In genomic region chr17:13134106-13134505, GRCh38 we compare ENCODE assay signal across 22 cellular contexts.
"Had no signal": no experiment of that assay in that cellular context is flagged by ENCODE, and none has a peak within 500 bp of the region (broad histone marks: within the 10 kb centered on the region; RNA-seq: fewer than 3 reads in every experiment).

No MANE protein-coding gene starts in this region.

- H3K27ac ChIP-seq: brain microvascular endothelial cell, cardiac muscle cell had no signal

- H3K27ac Mint-ChIP-seq: activated CD4-positive, alpha-beta memory T cell treated with anti-CD3 and anti-CD28 coated beads for 36 hours; activated CD4-positive, alpha-beta T cell treated with anti-CD3 and anti-CD28 coated beads, Interleukin-2, amount 10 ng/mL, durations not matched to agents 7 days and 5 days; activated naive CD4-positive, alpha-beta T cell treated with anti-CD3 and anti-CD28 coated beads for 36 hours; activated naive CD8-positive, alpha-beta T cell; T-helper 1 cell treated with Interleukin-12 subunit alpha and Interleukin-12 subunit beta and Interleukin-4 antibody, amounts not matched to agents 30 μg/mL and 1 μg/mL, for 36 hours; WTC11 had no signal

- H3K36me3 Mint-ChIP-seq: activated naive CD8-positive, alpha-beta T cell had no signal

- H3K4me3 Mint-ChIP-seq: activated CD4-positive, alpha-beta memory T cell treated with anti-CD3 and anti-CD28 coated beads for 36 hours; activated CD4-positive, alpha-beta T cell treated with anti-CD3 and anti-CD28 coated beads, Interleukin-2, amount 10 ng/mL, durations not matched to agents 7 days and 5 days; activated naive CD4-positive, alpha-beta T cell treated with anti-CD3 and anti-CD28 coated beads for 36 hours; activated naive CD8-positive, alpha-beta T cell; activated T-cell treated with anti-CD3 and anti-CD28 coated beads, Interleukin-2, amount 50 U/mL, for 4 hours; T-helper 1 cell treated with Interleukin-12 subunit alpha and Interleukin-12 subunit beta and Interleukin-4 antibody, amounts not matched to agents 30 μg/mL and 1 μg/mL, for 36 hours; WTC11 had no signal

- H3K4me1 Mint-ChIP-seq: activated CD4-positive, alpha-beta T cell treated with anti-CD3 and anti-CD28 coated beads, Interleukin-2, amount 10 ng/mL, durations not matched to agents 7 days and 5 days; WTC11 had no signal

- H3K36me3 ChIP-seq: brain microvascular endothelial cell, cardiac muscle cell had no signal

- ATAC-seq: activated T-cell treated with anti-CD3 and anti-CD28 coated beads, Interleukin-2, amount 50 U/mL, for 4 hours; Right ventricle myocardium inferior; WTC11 had no signal

- H3K4me3 ChIP-seq: cardiac muscle cell had no signal

- H3K27me3 ChIP-seq: brain microvascular endothelial cell, cardiac muscle cell had no signal

- H3K27me3 Mint-ChIP-seq: activated CD4-positive, alpha-beta T cell treated with anti-CD3 and anti-CD28 coated beads, Interleukin-2, amount 10 ng/mL, durations not matched to agents 7 days and 5 days had no signal

- DNase-seq: activated CD4-positive, alpha-beta memory T cell treated with anti-CD3 and anti-CD28 coated beads for 36 hours; activated CD4-positive, alpha-beta T cell treated with anti-CD3 and anti-CD28 coated beads, Interleukin-2, amount 10 ng/mL, durations not matched to agents 7 days and 5 days; activated CD4-positive, CD25-positive, alpha-beta regulatory T cell treated with anti-CD3 and anti-CD28 coated beads, Interleukin-2, amount 50 U/mL, for 72 hours; activated CD8-positive, alpha-beta memory T cell treated with anti-CD3 and anti-CD28 coated beads for 24 hours; activated gamma-delta T cell; activated naive CD4-positive, alpha-beta T cell treated with anti-CD3 and anti-CD28 coated beads for 36 hours; activated T-cell treated with anti-CD3 and anti-CD28 coated beads, Interleukin-2, amount 50 U/mL, for 4 hours; brain microvascular endothelial cell; KG1; MM.1S; NCI-H1105; NCI-H1436; NCI-H187 treated with DMSO at 0.1 percent for 48 hours; NCI-H2081 treated with DMSO at 0.1 percent for 48 hours; NCI-H446; NCI-H524; RPMI8226 had no signal
